In genomic region chr6:159726918-159727716, GRCh38 we compare ENCODE assay signal across 8 cellular contexts. TPM values are rescaled to one million over a fixed set of nuclear protein-coding genes. Genes with fewer than 3 reads are reported as not detected.
DNase-seq lines count a peak whose midpoint lies in the region; ATAC-seq and TF ChIP-seq lines count a peak whose summit lies in the region.

Gene WTAP, plus strand, starts transcription at chr6:159727506. Its CDS starts 8,760 bp downstream, at chr6:159736266.

- H3K4me1 ChIP-seq in prostate gland (replicated peaks) = peaks cover 5% of the 10 kb centered on the region

- peak within 1 kb of the TSS; percentile 99 for H3K27ac Mint-ChIP-seq in T-helper 1 cell treated with Interleukin-12 subunit alpha and Interleukin-12 subunit beta and Interleukin-4 antibody, amounts not matched to agents 30 μg/mL and 1 μg/mL, for 36 hours

- H3K27me3 ChIP-seq in prostate gland (replicated peaks; ENCODE audit: insufficient read depth) = no peaks in the 10 kb centered on the region

- TF ChIP-seq CTCF in prostate gland (IDR thresholded peaks at IDR 0.05) = no peak

- DNase-seq in NCI-H1694 (lab: John Stamatoyannopoulos, UW) (peak; percentile 84), amniotic stem cell (lab: John Stamatoyannopoulos, UW) (peak; percentile 85), left ventricle myocardium superior (peak; percentile 96), prostate gland (ENCODE audit: low spot score) (peak; percentile 95), ureter (ENCODE audit: low spot score) (peak; percentile 98)

- peaks cover 37% of the 10 kb centered on the region for H3K4me1 Mint-ChIP-seq in T-helper 1 cell treated with Interleukin-12 subunit alpha and Interleukin-12 subunit beta and Interleukin-4 antibody, amounts not matched to agents 30 μg/mL and 1 μg/mL, for 36 hours (ENCODE audit: low read depth)

- peaks cover 11% of the 10 kb centered on the region for H3K9me3 Mint-ChIP-seq in T-helper 1 cell treated with Interleukin-12 subunit alpha and Interleukin-12 subunit beta and Interleukin-4 antibody, amounts not matched to agents 30 μg/mL and 1 μg/mL, for 36 hours

- H3K4me3 ChIP-seq in prostate gland = peak within 1 kb of the TSS; percentile 91 to 97

- under 1% methylated on average over 63 of the region's 93 CpGs for WGBS in prostate gland

- intact Hi-C loops in left ventricle myocardium superior (cut with micrococcal nuclease) (no loop called here), prostate gland (cut with DNase I) (loop anchor here (1.0 to 10.0 kb wide), 4 partner anchors 34 to 708 kb away; partner anchors contain the start of genes ACAT2, MRPL18 and SOD2)

- peak within 1 kb of the TSS; percentile 97 for H3K4me3 Mint-ChIP-seq in T-helper 1 cell treated with Interleukin-12 subunit alpha and Interleukin-12 subunit beta and Interleukin-4 antibody, amounts not matched to agents 30 μg/mL and 1 μg/mL, for 36 hours

- peak within 1 kb of the TSS; percentile 99 to 100 for H3K27ac ChIP-seq in prostate gland

- no peaks in the 10 kb centered on the region for H3K27me3 Mint-ChIP-seq in T-helper 1 cell treated with Interleukin-12 subunit alpha and Interleukin-12 subunit beta and Interleukin-4 antibody, amounts not matched to agents 30 μg/mL and 1 μg/mL, for 36 hours (ENCODE audit: low read depth)

- H3K9me3 ChIP-seq in prostate gland = no peaks in the 10 kb centered on the region

- peaks cover 40% of the 10 kb centered on the region for H3K36me3 Mint-ChIP-seq in T-helper 1 cell treated with Interleukin-12 subunit alpha and Interleukin-12 subunit beta and Interleukin-4 antibody, amounts not matched to agents 30 μg/mL and 1 μg/mL, for 36 hours (ENCODE audit: low read depth)

- no peaks in the 10 kb centered on the region for H3K36me3 ChIP-seq in prostate gland

- ATAC-seq in GM18498 (IDR thresholded peaks at IDR 0.05; ENCODE audit: unreplicated experiment) = peak; percentile 74
- peak; percentile 84 for ATAC-seq in HG02885 (IDR thresholded peaks at IDR 0.05; ENCODE audit: poor library complexity, unreplicated experiment)
- peak; percentile 96 for ATAC-seq in left ventricle myocardium superior

- peak; percentile 83 for TF ChIP-seq POLR2A in prostate gland (IDR thresholded peaks at IDR 0.05)

RNA-seq across cellular contexts. Expression of gene WTAP, which starts in this region (rescaled TPM):
- total RNA-seq in left ventricle myocardium superior (46.4 TPM), prostate gland (10 to 100 TPM; 84.1 to 99.3 TPM), ureter (111 TPM)

Comparison
In these comparisons a context has a peak if more than half of its experiments do, and no peak if none do; other contexts are left out.
1. Peak in every context shown above with its lines: DNase-seq, ATAC-seq, H3K4me3 ChIP-seq and H3K27ac ChIP-seq.